In genomic region chr14:92980866-92981265, GRCh38 we compare ENCODE assay signal across 15 cellular contexts. TPM values are rescaled to one million over a fixed set of nuclear protein-coding genes. Genes with fewer than 3 reads are reported as not detected.
DNase-seq lines count a peak whose midpoint lies in the region.
"Had no signal": no experiment of that assay in that cellular context is flagged by ENCODE, and none has a peak within 500 bp of the region (broad histone marks: within the 10 kb centered on the region; RNA-seq: fewer than 3 reads in every experiment).

No MANE protein-coding gene starts in this region.

- no peak overlapping the region for H3K4me3 Mint-ChIP-seq in T-helper 2 cell treated with Interferon-gamma antibody and Interleukin-4, amounts not matched to agents 5 μg/mL and 100 μg/mL, for 36 hours
- H3K4me3 Mint-ChIP-seq in dendritic cell treated with granulocyte-macrophage colony-stimulating factor and Interleukin-4, amounts not matched to agents 40 ng/mL and 50 ng/mL, for 4 days = no peak overlapping the region
- H3K4me3 Mint-ChIP-seq: CD8-positive, alpha-beta memory T cell had no signal

- no peak for DNase-seq in T-helper 2 cell treated with Interferon-gamma antibody and Interleukin-4, amounts not matched to agents 5 μg/mL and 100 μg/mL, for 36 hours (ENCODE audit: low spot score)
- DNase-seq in T-helper 2 cell = no peak
- peak; percentile 22 for DNase-seq in posterior vena cava (ENCODE audit: low spot score)
- DNase-seq in substantia nigra (lab: John Stamatoyannopoulos, UW) = no peak
- no peak for DNase-seq in stimulated activated CD8-positive, alpha-beta memory T cell treated with anti-CD3 and anti-CD28 coated beads, Interleukin-4, amount 100 ng/mL, for 48 hours
- DNase-seq in NCI-H226 = no peak
- DNase-seq in hepatic stellate cell (ENCODE audit: low spot score) = no peak
- DNase-seq: Caco-2, DND-41, GDM1 had no signal

- peak overlapping the region; percentile 15 for H3K27ac ChIP-seq in substantia nigra (ENCODE audit: low read depth, low read length, poor library complexity, severe bottlenecking)
- H3K27ac ChIP-seq: 22Rv1, HL-60 had no signal

- peaks cover 56% of the 10 kb centered on the region for H3K36me3 Mint-ChIP-seq in T-helper 2 cell treated with Interferon-gamma antibody and Interleukin-4, amounts not matched to agents 5 μg/mL and 100 μg/mL, for 36 hours (ENCODE audit: low read depth)
- H3K36me3 Mint-ChIP-seq in dendritic cell treated with granulocyte-macrophage colony-stimulating factor and Interleukin-4, amounts not matched to agents 40 ng/mL and 50 ng/mL, for 4 days (ENCODE audit: low read depth) = peaks cover 100% of the 10 kb centered on the region

- no peaks in the 10 kb centered on the region for H3K27me3 Mint-ChIP-seq in T-helper 2 cell treated with Interferon-gamma antibody and Interleukin-4, amounts not matched to agents 5 μg/mL and 100 μg/mL, for 36 hours (ENCODE audit: low read depth)
- H3K27me3 Mint-ChIP-seq in dendritic cell treated with granulocyte-macrophage colony-stimulating factor and Interleukin-4, amounts not matched to agents 40 ng/mL and 50 ng/mL, for 4 days = no peaks in the 10 kb centered on the region
- H3K27me3 Mint-ChIP-seq: CD8-positive, alpha-beta memory T cell had no signal

- H3K4me1 Mint-ChIP-seq in T-helper 2 cell treated with Interferon-gamma antibody and Interleukin-4, amounts not matched to agents 5 μg/mL and 100 μg/mL, for 36 hours (ENCODE audit: low read depth) = no peaks in the 10 kb centered on the region
- peaks cover 69% of the 10 kb centered on the region for H3K4me1 Mint-ChIP-seq in dendritic cell treated with granulocyte-macrophage colony-stimulating factor and Interleukin-4, amounts not matched to agents 40 ng/mL and 50 ng/mL, for 4 days (ENCODE audit: low read depth)

- intact Hi-C loops in dendritic cell treated with granulocyte-macrophage colony-stimulating factor and Interleukin-4, amounts not matched to agents 40 ng/mL and 50 ng/mL, for 4 days (cut with micrococcal nuclease) = no loop called here
- intact Hi-C loops in posterior vena cava (cut with DNase I) = no loop called here

- peaks cover 46% of the 10 kb centered on the region for H3K9me3 Mint-ChIP-seq in T-helper 2 cell treated with Interferon-gamma antibody and Interleukin-4, amounts not matched to agents 5 μg/mL and 100 μg/mL, for 36 hours
- peaks cover 66% of the 10 kb centered on the region for H3K9me3 Mint-ChIP-seq in dendritic cell treated with granulocyte-macrophage colony-stimulating factor and Interleukin-4, amounts not matched to agents 40 ng/mL and 50 ng/mL, for 4 days

- peak overlapping the region; percentile 10 for H3K27ac Mint-ChIP-seq in T-helper 2 cell treated with Interferon-gamma antibody and Interleukin-4, amounts not matched to agents 5 μg/mL and 100 μg/mL, for 36 hours
- H3K27ac Mint-ChIP-seq in dendritic cell treated with granulocyte-macrophage colony-stimulating factor and Interleukin-4, amounts not matched to agents 40 ng/mL and 50 ng/mL, for 4 days = peak overlapping the region; percentile 86
- H3K27ac Mint-ChIP-seq: CD8-positive, alpha-beta memory T cell had no signal

RNA-seq across cellular contexts. Expression of gene CHGA, which starts 57.9 kb away (rescaled TPM):
- total RNA-seq in posterior vena cava = under 1 TPM in 1 of 2 donors, not detected in 1; 0.29 TPM
- total RNA-seq: Caco-2; CD8-positive, alpha-beta memory T cell; H4 had no signal
